18 cellular contexts compared by ENCODE assay signal in genomic region chr11:17751558-17751957, GRCh38. TPM values are rescaled to one million over a fixed set of nuclear protein-coding genes. Genes with fewer than 3 reads are reported as not detected.
DNase-seq lines count a peak whose midpoint lies in the region; ATAC-seq, FAIRE-seq and TF ChIP-seq lines count a peak whose summit lies in the region.
"Had no signal": no experiment of that assay in that cellular context is flagged by ENCODE, and none has a peak within 500 bp of the region (broad histone marks: within the 10 kb centered on the region; RNA-seq: fewer than 3 reads in every experiment).

No MANE protein-coding gene starts in this region.

- no peak overlapping the region for H3K27ac Mint-ChIP-seq in chondrocyte (ENCODE audit: unreplicated experiment)
- H3K27ac Mint-ChIP-seq: CD4-positive, alpha-beta memory T cell had no signal

- no peaks in the 10 kb centered on the region for H3K79me2 ChIP-seq in HepG2 (ENCODE audit: insufficient read depth, low read length)

- H3K27me3 ChIP-seq in heart right ventricle (peaks cover 0 to 7% (median 0%) of the 10 kb centered on the region in 7 donors), HepG2 (ENCODE audit: control insufficient read depth in 1 of 2, insufficient read depth in 2 of 2, low read length in 2 of 2) (peaks cover 4 to 21% of the 10 kb centered on the region in 2 experiments; a peak in 2 of 5 replicates)

- TF ChIP-seq POLR2A in HepG2 (IDR thresholded peaks at IDR 0.05; ENCODE audit: insufficient read depth in 1 of 2, low read depth in 2 of 2, low read length in 2 of 2) = no peak

- POLR2A ChIA-PET in HepG2 (lab: Yijun Ruan, JAX) = no interaction called here

- H3K4me3 Mint-ChIP-seq in chondrocyte (ENCODE audit: unreplicated experiment) = no peak overlapping the region
- H3K4me3 Mint-ChIP-seq: CD4-positive, alpha-beta memory T cell had no signal

- in situ Hi-C loops in HepG2 (cut with HindIII; ENCODE audit: extremely low pct_ligation_motif_present, low pct_unique_long_range_greater_than_20kb) = no loop called here

- 73 to 81% methylated on average over 2 of the region's 2 CpGs for WGBS in heart right ventricle, 2 donors
- WGBS in HepG2 (ENCODE audit: low lambda C conversion rate) = 0% methylated on average over 1 of the region's 2 CpGs

- intact Hi-C loops in left cardiac atrium (cut with DNase I) = no loop called here
- intact Hi-C loops in heart right ventricle (cut with DNase I) = loop anchor here in 1 of 10 donors (5.0 kb wide), 1 partner anchor 226 kb away; no protein-coding TSS in a partner anchor
- intact Hi-C loops in HepG2 (cut with micrococcal nuclease; ENCODE audit: unreplicated experiment) = no loop called here
- intact Hi-C loops in posterior vena cava (cut with DNase I) = no loop called here
- intact Hi-C loops in head of caudate nucleus (cut with DNase I) = no loop called here

- ATAC-seq in left cardiac atrium (no peak), heart right ventricle (no peak), HepG2 (peak; percentile 76)

- peaks cover 33% of the 10 kb centered on the region for H3K27me3 Mint-ChIP-seq in chondrocyte (ENCODE audit: low read depth)

- FAIRE-seq in HepG2 (lab: Jason Lieb, UNC) = peak; percentile 69
- FAIRE-seq: GM19239, H1 had no signal

- H3K4me3 ChIP-seq in heart right ventricle = no peak overlapping the region
- H3K4me3 ChIP-seq in HepG2 (replicated peaks in 1 of 3; ENCODE audit: insufficient read depth in 1 of 3, low read depth in 2 of 3, low read length in 3 of 3) = no peak overlapping the region
- H3K4me3 ChIP-seq: HAP-1 had no signal

- TF ChIP-seq RAD21 in HepG2 (CRISPR knock-in tag; IDR thresholded peaks at IDR 0.05) = no peak

- peak overlapping the region; percentile 38; the same call in 1 of the 2 replicates for H3K4me2 ChIP-seq in HepG2 (ENCODE audit: low read depth, low read length)

- TF ChIP-seq CTCF in heart right ventricle (IDR thresholded peaks at IDR 0.05) (no peak), chondrocyte (IDR thresholded peaks at IDR 0.05) (no peak), HepG2 (CRISPR knock-in tag; IDR thresholded peaks at IDR 0.05) (no peak)

- no peaks in the 10 kb centered on the region for H3K4me1 Mint-ChIP-seq in chondrocyte (ENCODE audit: low read depth)
- H3K4me1 Mint-ChIP-seq: CD4-positive, alpha-beta memory T cell had no signal

- H3K9me3 ChIP-seq in heart right ventricle (no peaks in the 10 kb centered on the region), HepG2 (ENCODE audit: low read length) (no peaks in the 10 kb centered on the region)
- H3K9me3 ChIP-seq: HAP-1 had no signal

- no peak overlapping the region for H3K27ac ChIP-seq in heart right ventricle
- H3K27ac ChIP-seq in HepG2 (ENCODE audit: extremely low read length, insufficient read depth, low read length) = no peak overlapping the region
- H3K27ac ChIP-seq: C4-2B had no signal

- DNase-seq in left cardiac atrium (peak; percentile 5), heart right ventricle (no peak), chondrocyte (ENCODE audit: low spot score) (peak; percentile 49), HepG2 (ENCODE audit: low spot score) (no peak), posterior vena cava (ENCODE audit: low spot score) (peak; percentile 49), head of caudate nucleus (no peak), NCI-H1105 (lab: John Stamatoyannopoulos, UW) (no peak)
- no peak for DNase-seq in activated effector memory CD4-positive, alpha-beta T cell treated with anti-CD3 and anti-CD28 coated beads, Interleukin-2, amount 50 U/mL, for 16 hours
- DNase-seq: ACHN; CD4-positive, alpha-beta memory T cell; DND-41; GDM1 had no signal

- no peaks in the 10 kb centered on the region for H4K20me1 ChIP-seq in HepG2 (ENCODE audit: insufficient read depth, low read length)

- H3K9me3 Mint-ChIP-seq in chondrocyte (ENCODE audit: low read depth) = no peaks in the 10 kb centered on the region
- H3K9me3 Mint-ChIP-seq: CD4-positive, alpha-beta memory T cell had no signal

- H3K9ac ChIP-seq in HepG2 (ENCODE audit: insufficient read depth, low read depth, low read length) = no peak overlapping the region

- BruUV-seq in HepG2 (replicated peaks; lab: Mats Ljungman, UMichigan) = no TSS peak

- H2AFZ ChIP-seq in HepG2 (ENCODE audit: low read length) = no peak overlapping the region

- H3K4me1 ChIP-seq in heart right ventricle (peaks cover 0 to 9% (median 0%) of the 10 kb centered on the region in 9 donors), HepG2 (ENCODE audit: insufficient read depth, low read length) (peaks cover 29% of the 10 kb centered on the region)
- H3K4me1 ChIP-seq: HAP-1 had no signal

- H3K36me3 Mint-ChIP-seq in chondrocyte (ENCODE audit: low read depth) = no peaks in the 10 kb centered on the region
- H3K36me3 Mint-ChIP-seq: CD4-positive, alpha-beta memory T cell had no signal

- CTCF ChIA-PET in HepG2 (lab: Yijun Ruan, JAX; ENCODE audit: low intra/inter-chr PET ratio, low total read pairs) = no interaction called here

- H3K36me3 ChIP-seq in heart right ventricle = no peaks in the 10 kb centered on the region
- no peaks in the 10 kb centered on the region for H3K36me3 ChIP-seq in HepG2 (replicated peaks in 1 of 2; ENCODE audit: control insufficient read depth in 1 of 2, insufficient read depth in 2 of 2, low read length in 2 of 2)
- H3K36me3 ChIP-seq: HAP-1 had no signal

- TF ChIP-seq EP300 in HepG2 (IDR thresholded peaks at IDR 0.05; ENCODE audit: low read depth in 2 of 2, low read length in 2 of 2) = no peak
- no peak for TF ChIP-seq EP300 in HepG2 (CRISPR knock-in tag; IDR thresholded peaks at IDR 0.05; ENCODE audit: borderline replicate concordance)

RNA-seq across cellular contexts. Expression of gene KCNC1, which starts 17.0 kb away (rescaled TPM):
- total RNA-seq in left cardiac atrium (not detected), heart right ventricle (under 1 TPM in 4 of 10 donors, not detected in 6; 0.04 to 0.09 (median 0.06) TPM), chondrocyte (0.07 to 0.20 TPM in 2 of 3 replicates, not detected in the other), HepG2 (2016; rRNA removed; fragmentation: Illumina TruSeq; extraction: Trizol) (0.03 and 0.04 TPM in 2 replicates), posterior vena cava (not detected)
- polyA plus RNA-seq in heart right ventricle (not detected), HepG2 (2011; rRNA removed) (0.01 TPM in 1 of 2 replicates, not detected in the other)
- total RNA-seq in HepG2 (2016; cell fraction: cytosol; rRNA removed; fragmentation: Illumina TruSeq; extraction: Trizol; ENCODE audit: low read depth) = not detected in 2 replicates
- total RNA-seq in HepG2 (2016; cell fraction: insoluble cytoplasmic fraction; rRNA removed; fragmentation: Illumina TruSeq; extraction: Trizol) = 0.04 and 0.06 TPM in 2 replicates
- total RNA-seq in HepG2 (2016; cell fraction: membrane; rRNA removed; fragmentation: Illumina TruSeq; extraction: Trizol) = 0.03 and 0.10 TPM in 2 replicates
- total RNA-seq in HepG2 (2016; cell fraction: nucleus; rRNA removed; fragmentation: Illumina TruSeq; extraction: Trizol) = 0.34 and 0.38 TPM in 2 replicates
- not detected in 2 replicates for polyA plus RNA-seq in HepG2 (2011; cell fraction: cytosol; rRNA removed)
- polyA plus RNA-seq in HepG2 (2011; cell fraction: nucleus; rRNA removed) = 0.16 and 0.19 TPM in 2 replicates
- 0.11 and 0.51 TPM in 2 replicates for polyA plus RNA-seq in HepG2 (2012)
- 0.02 TPM in 1 of 2 replicates, not detected in the other for polyA plus RNA-seq in HepG2 (2016; cell fraction: cytosol; fragmentation: Illumina TruSeq; extraction: Trizol; ENCODE audit: low read depth)
- polyA plus RNA-seq in HepG2 (2016; cell fraction: insoluble cytoplasmic fraction; fragmentation: Illumina TruSeq; extraction: Trizol; ENCODE audit: low read depth) = 0.07 TPM in 1 of 2 replicates, not detected in the other
- polyA plus RNA-seq in HepG2 (2016; cell fraction: membrane; fragmentation: Illumina TruSeq; extraction: Trizol; ENCODE audit: low read depth) = 0.02 TPM in 1 of 2 replicates, not detected in the other
- 0.36 and 0.99 TPM in 2 replicates for polyA plus RNA-seq in HepG2 (2016; cell fraction: nucleus; fragmentation: Illumina TruSeq; extraction: Trizol; ENCODE audit: insufficient read depth, low read depth)
- not detected in 2 replicates for polyA minus RNA-seq in HepG2 (2011; rRNA and poly(A)+ RNA removed; ENCODE audit: low replicate concordance)
- polyA minus RNA-seq in HepG2 (2011; cell fraction: cytosol; rRNA and poly(A)+ RNA removed) = not detected in 2 replicates
- 0.39 and 0.50 TPM in 2 replicates for polyA minus RNA-seq in HepG2 (2011; cell fraction: nucleus; rRNA and poly(A)+ RNA removed)
- total RNA-seq: A172; CD4-positive, alpha-beta memory T cell had no signal

RNA-seq across cellular contexts. Expression of gene MYOD1, which starts 32.2 kb away (rescaled TPM):
- not detected for total RNA-seq in left cardiac atrium
- under 1 TPM in 1 of 10 donors, not detected in 9; 0.20 TPM for total RNA-seq in heart right ventricle
- not detected for polyA plus RNA-seq in heart right ventricle
- not detected in 3 replicates for total RNA-seq in chondrocyte
- not detected in 2 replicates for total RNA-seq in HepG2 (2016; rRNA removed; fragmentation: Illumina TruSeq; extraction: Trizol)
- not detected in 2 replicates for total RNA-seq in HepG2 (2016; cell fraction: cytosol; rRNA removed; fragmentation: Illumina TruSeq; extraction: Trizol; ENCODE audit: low read depth)
- not detected in 2 replicates for total RNA-seq in HepG2 (2016; cell fraction: insoluble cytoplasmic fraction; rRNA removed; fragmentation: Illumina TruSeq; extraction: Trizol)
- not detected in 2 replicates for total RNA-seq in HepG2 (2016; cell fraction: membrane; rRNA removed; fragmentation: Illumina TruSeq; extraction: Trizol)
- total RNA-seq in HepG2 (2016; cell fraction: nucleus; rRNA removed; fragmentation: Illumina TruSeq; extraction: Trizol) = not detected in 2 replicates
- not detected in 2 replicates for polyA plus RNA-seq in HepG2 (2011; rRNA removed)
- not detected in 2 replicates for polyA plus RNA-seq in HepG2 (2011; cell fraction: cytosol; rRNA removed)
- polyA plus RNA-seq in HepG2 (2011; cell fraction: nucleus; rRNA removed) = not detected in 2 replicates
- polyA plus RNA-seq in HepG2 (2012) = not detected in 2 replicates
- not detected in 2 replicates for polyA plus RNA-seq in HepG2 (2016; cell fraction: cytosol; fragmentation: Illumina TruSeq; extraction: Trizol; ENCODE audit: low read depth)
- polyA plus RNA-seq in HepG2 (2016; cell fraction: insoluble cytoplasmic fraction; fragmentation: Illumina TruSeq; extraction: Trizol; ENCODE audit: low read depth) = not detected in 2 replicates
- not detected in 2 replicates for polyA plus RNA-seq in HepG2 (2016; cell fraction: membrane; fragmentation: Illumina TruSeq; extraction: Trizol; ENCODE audit: low read depth)
- polyA plus RNA-seq in HepG2 (2016; cell fraction: nucleus; fragmentation: Illumina TruSeq; extraction: Trizol; ENCODE audit: insufficient read depth, low read depth) = not detected in 2 replicates
- polyA minus RNA-seq in HepG2 (2011; rRNA and poly(A)+ RNA removed; ENCODE audit: low replicate concordance) = not detected in 2 replicates
- polyA minus RNA-seq in HepG2 (2011; cell fraction: cytosol; rRNA and poly(A)+ RNA removed) = not detected in 2 replicates
- polyA minus RNA-seq in HepG2 (2011; cell fraction: nucleus; rRNA and poly(A)+ RNA removed) = not detected in 2 replicates
- total RNA-seq in posterior vena cava = not detected
- total RNA-seq: A172; CD4-positive, alpha-beta memory T cell; H1; HT1080 had no signal
- polyA plus RNA-seq: CD4-positive, alpha-beta memory T cell; H1 had no signal

Comparison
In these comparisons a context has a peak if more than half of its experiments do, and no peak if none do; other contexts are left out.
1. DNase-seq: peak in left cardiac atrium (single experiment), chondrocyte (single experiment) and posterior vena cava (single experiment); none in heart right ventricle (0 of 2), HepG2 (single experiment), head of caudate nucleus (0 of 42), NCI-H1105 (single experiment) and activated effector memory CD4-positive, alpha-beta T cell treated with anti-CD3 and anti-CD28 coated beads, Interleukin-2, amount 50 U/mL, for 16 hours (single experiment).